Comparison of ENCODE assay signal across 8 cellular contexts in genomic region chr20:48326868-48327267, GRCh38.
"Had no signal": no experiment of that assay in that cellular context is flagged by ENCODE, and none has a peak within 500 bp of the region (broad histone marks: within the 10 kb centered on the region; RNA-seq: fewer than 3 reads in every experiment).

No MANE protein-coding gene starts in this region.

- H3K27ac Mint-ChIP-seq: nephron; stimulated activated effector memory CD8-positive, alpha-beta T cell treated with anti-CD3 and anti-CD28 coated beads, Interleukin-12 subunit alpha, Interleukin-12 subunit beta, amount 100 ng/mL, for 72 hours had no signal

- DNase-seq: activated CD4-positive, alpha-beta T cell treated with anti-CD3 and anti-CD28 coated beads for 1 hour; activated CD4-positive, alpha-beta T cell treated with anti-CD3 and anti-CD28 coated beads, Interleukin-2, amount 50 U/mL, for 4 hours; activated naive CD4-positive, alpha-beta T cell treated with Interleukin-2 at 50 U/mL for 16 hours; activated T-cell treated with anti-CD3 and anti-CD28 coated beads for 4 hours; dermis blood vessel endothelial cell; T-helper 9 cell had no signal

- H3K4me1 Mint-ChIP-seq: stimulated activated effector memory CD8-positive, alpha-beta T cell treated with anti-CD3 and anti-CD28 coated beads, Interleukin-12 subunit alpha, Interleukin-12 subunit beta, amount 100 ng/mL, for 72 hours had no signal

- H3K4me3 Mint-ChIP-seq: nephron; stimulated activated effector memory CD8-positive, alpha-beta T cell treated with anti-CD3 and anti-CD28 coated beads, Interleukin-12 subunit alpha, Interleukin-12 subunit beta, amount 100 ng/mL, for 72 hours had no signal

- ATAC-seq: stimulated activated effector memory CD8-positive, alpha-beta T cell treated with anti-CD3 and anti-CD28 coated beads, Interleukin-12 subunit alpha, Interleukin-12 subunit beta, amount 100 ng/mL, for 72 hours had no signal

- H3K36me3 Mint-ChIP-seq: stimulated activated effector memory CD8-positive, alpha-beta T cell treated with anti-CD3 and anti-CD28 coated beads, Interleukin-12 subunit alpha, Interleukin-12 subunit beta, amount 100 ng/mL, for 72 hours had no signal

- H3K9me3 Mint-ChIP-seq: nephron; stimulated activated effector memory CD8-positive, alpha-beta T cell treated with anti-CD3 and anti-CD28 coated beads, Interleukin-12 subunit alpha, Interleukin-12 subunit beta, amount 100 ng/mL, for 72 hours had no signal
